10 cellular contexts compared by ENCODE assay signal in the genomic region with DNA sequence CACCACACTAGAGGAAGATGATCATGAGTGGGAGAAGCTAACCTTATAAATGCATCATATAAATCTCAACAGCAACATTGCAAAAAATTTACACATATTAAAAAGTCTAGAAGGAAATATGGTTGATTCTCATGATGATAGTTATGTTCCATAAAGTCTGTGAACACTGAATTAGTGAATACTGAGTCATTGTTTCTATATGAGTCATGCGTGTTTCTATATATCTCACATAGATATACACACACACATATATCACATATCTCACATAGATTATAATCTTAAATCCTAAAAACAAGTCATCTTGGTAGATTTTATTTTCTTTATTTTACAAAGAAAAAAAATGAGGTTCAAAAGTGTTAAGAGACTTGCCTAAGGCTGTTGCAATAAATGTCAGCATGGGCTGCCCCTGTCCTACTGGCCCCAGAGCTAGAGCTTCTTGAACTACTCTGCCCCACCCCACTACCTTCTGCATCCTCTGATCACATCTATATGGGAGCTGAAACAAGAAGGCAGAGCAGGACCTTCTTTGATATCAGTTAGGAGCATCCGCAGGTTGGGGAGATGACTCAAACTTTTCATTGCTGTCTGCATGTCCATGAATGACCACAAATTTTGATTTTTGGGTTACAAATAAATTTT.
DNase-seq lines count a peak whose midpoint lies in the region; ATAC-seq and TF ChIP-seq lines count a peak whose summit lies in the region.
"Had no signal": no experiment of that assay in that cellular context is flagged by ENCODE, and none has a peak within 500 bp of the region (broad histone marks: within the 10 kb centered on the region; RNA-seq: fewer than 3 reads in every experiment).

No MANE protein-coding gene starts in this region.

- H3K4me2 ChIP-seq in mammary epithelial cell (ENCODE audit: insufficient read depth, low read depth, low read length) = no peak overlapping the region

- WGBS in mammary epithelial cell (ENCODE audit: low coverage, missing lambda C conversion rate) = 98% methylated on average over 2 of the region's 2 CpGs

- H3K36me3 ChIP-seq in mammary epithelial cell (ENCODE audit: insufficient read depth, low read length) = no peaks in the 10 kb centered on the region
- H3K36me3 ChIP-seq in effector memory CD4-positive, alpha-beta T cell (ENCODE audit: control insufficient read depth, insufficient read depth, low read length) = no peaks in the 10 kb centered on the region

- CTCF ChIA-PET in mammary epithelial cell (lab: Charles Lee; ENCODE audit: low non-redundant PET) = no interaction called here

- no peaks in the 10 kb centered on the region for H3K79me2 ChIP-seq in mammary epithelial cell (ENCODE audit: insufficient read depth, low read length)

- H3K9ac ChIP-seq in mammary epithelial cell (ENCODE audit: insufficient read depth, low read length) = no peak overlapping the region

- no peaks in the 10 kb centered on the region for H3K4me1 ChIP-seq in mammary epithelial cell (ENCODE audit: insufficient read depth, low read length)
- H3K4me1 ChIP-seq in effector memory CD4-positive, alpha-beta T cell (ENCODE audit: control insufficient read depth, insufficient read depth, low read length, poor library complexity, severe bottlenecking) = no peaks in the 10 kb centered on the region

- no peaks in the 10 kb centered on the region for H3K27me3 ChIP-seq in mammary epithelial cell (ENCODE audit: insufficient read depth, low read length)
- H3K27me3 ChIP-seq in effector memory CD4-positive, alpha-beta T cell (replicated peaks; ENCODE audit: control insufficient read depth, insufficient read depth, low read length, poor library complexity, severe bottlenecking) = no peaks in the 10 kb centered on the region

- no peak overlapping the region for H3K27ac ChIP-seq in mammary epithelial cell (ENCODE audit: insufficient read depth, low read depth, low read length)
- H3K27ac ChIP-seq in effector memory CD4-positive, alpha-beta T cell (ENCODE audit: insufficient read depth, low read length, poor library complexity, severe bottlenecking) = no peak overlapping the region

- dilution Hi-C loops in mammary epithelial cell (cut with HindIII; ENCODE audit: low sequenced_read_pairs) = no loop called here

- ATAC-seq in GM21381 (IDR thresholded peaks at IDR 0.05; ENCODE audit: unreplicated experiment) (peak; percentile 94), HG03175 (IDR thresholded peaks at IDR 0.05; ENCODE audit: unreplicated experiment) (peak; percentile 93)

- intact Hi-C loops in mammary epithelial cell (cut with micrococcal nuclease) = no loop called here

- in situ Hi-C loops in mammary epithelial cell (cut with MboI; ENCODE audit: low sequenced_read_pairs in 2 of 2) = no loop called here

- H3K9me3 ChIP-seq in mammary epithelial cell (replicated peaks; ENCODE audit: insufficient read depth, low read length) = no peaks in the 10 kb centered on the region
- H3K9me3 ChIP-seq in effector memory CD4-positive, alpha-beta T cell (ENCODE audit: control insufficient read depth, low read length) = no peaks in the 10 kb centered on the region

- no peak overlapping the region for H2AFZ ChIP-seq in mammary epithelial cell (ENCODE audit: low read depth, low read length)

- no TSS peak for BruUV-seq in mammary epithelial cell (replicated peaks; lab: Mats Ljungman, UMichigan)

- DNase-seq in activated CD4-positive, alpha-beta T cell treated with anti-CD3 and anti-CD28 coated beads for 48 hours = peak; percentile 36
- no peak for DNase-seq in activated CD4-positive, alpha-beta T cell treated with anti-CD3 and anti-CD28 coated beads for 1 hour
- DNase-seq in mammary epithelial cell (peak; percentile 17), COLO829 (ENCODE audit: low spot score) (no peak), NCI-H146 treated with DMSO at 0.1 percent for 48 hours (lab: John Stamatoyannopoulos, UW; ENCODE audit: unreplicated experiment) (no peak)
- no peak for DNase-seq in effector memory CD4-positive, alpha-beta T cell
- DNase-seq: posterior cingulate gyrus, RPMI8226 had no signal

- H4K20me1 ChIP-seq in mammary epithelial cell (ENCODE audit: insufficient read depth, low read length) = no peaks in the 10 kb centered on the region

- no peak overlapping the region for H3K4me3 ChIP-seq in mammary epithelial cell (replicated peaks in 1 of 3; ENCODE audit: insufficient read depth in 1 of 3, low read depth in 2 of 3, low read length in 3 of 3)
- no peak overlapping the region for H3K4me3 ChIP-seq in effector memory CD4-positive, alpha-beta T cell (ENCODE audit: insufficient read depth, low read depth, low read length, poor library complexity, severe bottlenecking)

- no peak for TF ChIP-seq CTCF in mammary epithelial cell (conservative IDR thresholded peaks at IDR 0.05 in 1 of 2, IDR thresholded peaks at IDR 0.05 in 1 of 2; ENCODE audit: extremely low read depth in 1 of 2, insufficient read depth in 1 of 2, low read depth in 1 of 2, low read length in 2 of 2)

Comparison
In these comparisons a context has a peak if more than half of its experiments do, and no peak if none do; other contexts are left out.
1. DNase-seq: peak in activated CD4-positive, alpha-beta T cell treated with anti-CD3 and anti-CD28 coated beads for 48 hours (single experiment) and mammary epithelial cell (single experiment); none in activated CD4-positive, alpha-beta T cell treated with anti-CD3 and anti-CD28 coated beads for 1 hour (single experiment), COLO829 (single experiment), NCI-H146 treated with DMSO at 0.1 percent for 48 hours (single experiment) and effector memory CD4-positive, alpha-beta T cell (0 of 3).